9 cellular contexts compared by ENCODE assay signal in genomic region chr1:236502579-236502971, GRCh38. TPM values are rescaled to one million over a fixed set of nuclear protein-coding genes. Genes with fewer than 3 reads are reported as not detected.
DNase-seq lines count a peak whose midpoint lies in the region; ATAC-seq, FAIRE-seq and TF ChIP-seq lines count a peak whose summit lies in the region.
"Had no signal": no experiment of that assay in that cellular context is flagged by ENCODE, and none has a peak within 500 bp of the region (broad histone marks: within the 10 kb centered on the region; RNA-seq: fewer than 3 reads in every experiment).

No MANE protein-coding gene starts in this region.

- peak overlapping the region; percentile 36 for H3K4me2 ChIP-seq in endothelial cell of umbilical vein (ENCODE audit: insufficient read depth, low read length)
- H3K4me2 ChIP-seq in osteoblast (ENCODE audit: insufficient read depth, low read length): peak overlapping the region; percentile 75

- no peak overlapping the region for H2AFZ ChIP-seq in endothelial cell of umbilical vein (ENCODE audit: low read depth, low read length)
- peak overlapping the region; percentile 25 for H2AFZ ChIP-seq in osteoblast (ENCODE audit: low read length)

- POLR2A ChIA-PET in endothelial cell of umbilical vein (lab: Charles Lee): interaction anchor here (1.4 kb wide), 1 partner anchor 22 kb away, joined by 4 read pairs; no protein-coding TSS in a partner anchor

- H3K9me3 ChIP-seq in SJCRH30 (replicated peaks) (no peaks in the 10 kb centered on the region), endothelial cell of umbilical vein (replicated peaks; ENCODE audit: control insufficient read depth, insufficient read depth, low read length) (no peaks in the 10 kb centered on the region), osteoblast (ENCODE audit: low read depth, low read length) (no peaks in the 10 kb centered on the region)

- TF ChIP-seq POLR2A in endothelial cell of umbilical vein (IDR thresholded peaks at IDR 0.05; ENCODE audit: low read depth, low read length): no peak

- H3K4me3 ChIP-seq in SJCRH30 (peak overlapping the region; percentile 45), endothelial cell of umbilical vein (replicated peaks in 1 of 3; ENCODE audit: insufficient read depth in 1 of 3, low read depth in 1 of 3, low read length in 3 of 3) (no peak overlapping the region), osteoblast (ENCODE audit: insufficient read depth, low read length) (peak overlapping the region; percentile 59)

- H4K20me1 ChIP-seq in endothelial cell of umbilical vein (replicated peaks; ENCODE audit: control insufficient read depth, extremely low read depth, insufficient read depth, low read length): no peaks in the 10 kb centered on the region
- H4K20me1 ChIP-seq in osteoblast (ENCODE audit: insufficient read depth, low read length): no peaks in the 10 kb centered on the region

- FAIRE-seq in endothelial cell of umbilical vein (lab: Jason Lieb, UNC): peak; percentile 8

- TF ChIP-seq CTCF in endothelial cell of umbilical vein (IDR thresholded peaks at IDR 0.05; ENCODE audit: extremely low read depth in 1 of 2, insufficient read depth in 1 of 2, low read depth in 1 of 2, low read length in 2 of 2) (no peak), osteoblast (IDR thresholded peaks at IDR 0.05; ENCODE audit: extremely low read depth, low read depth, low read length) (no peak)

- dilution Hi-C loops in endothelial cell of umbilical vein (cut with MboI; ENCODE audit: extremely low pct_ligation_motif_present, low sequenced_read_pairs): no loop called here

- CTCF ChIA-PET in endothelial cell of umbilical vein (lab: Charles Lee): interaction anchor here (1.0 kb wide), 1 partner anchor 11 kb away, joined by 9 read pairs; no protein-coding TSS in a partner anchor

- DNase-seq in EH (ENCODE audit: low read depth) (peak; percentile 65), SJCRH30 (peak in 1 of 2 experiments; percentile 31), endothelial cell of umbilical vein (ENCODE audit: low read depth, low spot score) (peak; percentile 19), osteoblast (ENCODE audit: insufficient read length, low spot score, missing footprints) (no peak), SHP77 (lab: John Stamatoyannopoulos, UW) (no peak), SKM-1 treated with dmso at 0.1 percent for 144 hours (lab: John Stamatoyannopoulos, UW; ENCODE audit: unreplicated experiment) (no peak)
- no peak for DNase-seq in effector CD8-positive, alpha-beta T cell (lab: John Stamatoyannopoulos, UW)
- DNase-seq: activated gamma-delta T cell treated with Interleukin-2 at 50 U/mL for 16 hours had no signal

- no peaks in the 10 kb centered on the region for H3K27me3 ChIP-seq in SJCRH30
- no peaks in the 10 kb centered on the region for H3K27me3 ChIP-seq in endothelial cell of umbilical vein (ENCODE audit: control insufficient read depth in 2 of 2, insufficient read depth in 2 of 2, low read length in 2 of 2)
- H3K27me3 ChIP-seq in osteoblast (ENCODE audit: insufficient read depth, low read length): no peaks in the 10 kb centered on the region

- no peak for ATAC-seq in HG02884 (IDR thresholded peaks at IDR 0.05; ENCODE audit: unreplicated experiment)

- H3K79me2 ChIP-seq in endothelial cell of umbilical vein (ENCODE audit: control insufficient read depth, insufficient read depth, low read length) (no peaks in the 10 kb centered on the region), osteoblast (ENCODE audit: insufficient read depth, low read length) (no peaks in the 10 kb centered on the region)

- no peaks in the 10 kb centered on the region for H3K36me3 ChIP-seq in SJCRH30
- H3K36me3 ChIP-seq in endothelial cell of umbilical vein (ENCODE audit: control insufficient read depth in 2 of 2, extremely low read depth in 1 of 2, insufficient read depth in 2 of 2, low read length in 2 of 2): no peaks in the 10 kb centered on the region
- no peaks in the 10 kb centered on the region for H3K36me3 ChIP-seq in osteoblast (ENCODE audit: insufficient read depth, low read length)

- no peaks in the 10 kb centered on the region for H3K9me1 ChIP-seq in endothelial cell of umbilical vein (replicated peaks; ENCODE audit: control insufficient read depth, extremely low read depth, insufficient read depth, low read length)

- intact Hi-C loops in endothelial cell of umbilical vein (cut with micrococcal nuclease): loop anchor here (5.0 kb wide), 1 partner anchor 220 kb away; the partner anchor contains the start of gene ERO1B

- peak overlapping the region; percentile 79; the same call in 1 of the 2 replicates for H3K27ac ChIP-seq in SJCRH30
- H3K27ac ChIP-seq in endothelial cell of umbilical vein (ENCODE audit: insufficient read depth, low read depth, low read length): no peak overlapping the region
- no peak overlapping the region for H3K27ac ChIP-seq in osteoblast (ENCODE audit: low read depth, low read length)

- BruUV-seq in endothelial cell of umbilical vein (replicated peaks; lab: Mats Ljungman, UMichigan): no TSS peak

- no peak overlapping the region for H3K9ac ChIP-seq in endothelial cell of umbilical vein (replicated peaks; ENCODE audit: extremely low read depth, insufficient read depth, low read length)

- H3K4me1 ChIP-seq in SJCRH30: peaks cover 6% of the 10 kb centered on the region; the same call in 1 of the 2 replicates
- peaks cover 10% of the 10 kb centered on the region for H3K4me1 ChIP-seq in endothelial cell of umbilical vein (ENCODE audit: control insufficient read depth, extremely low read depth, insufficient read depth, low read length)
- peaks cover 16% of the 10 kb centered on the region for H3K4me1 ChIP-seq in osteoblast (ENCODE audit: insufficient read depth, low read length)

TF ChIP-seq in endothelial cell of umbilical vein, 7 proteins besides CTCF, POLR2A, EP300 and RAD21:
- TF ChIP-seq GATA2 (IDR thresholded peaks at IDR 0.05; ENCODE audit: insufficient read depth, insufficient read length, low read depth, low read length) (no peak), MAX (IDR thresholded peaks at IDR 0.05; ENCODE audit: insufficient read depth, insufficient read length) (no peak), MYC (IDR thresholded peaks at IDR 0.05; ENCODE audit: low read depth, low read length) (no peak), EZH2 (IDR thresholded peaks at IDR 0.05; ENCODE audit: borderline replicate concordance, low read depth, low read length, severe bottlenecking) (no peak), POLR2AphosphoS5 (IDR thresholded peaks at IDR 0.05; ENCODE audit: insufficient read depth, low read depth, low read length) (no peak), FOS (IDR thresholded peaks at IDR 0.05; ENCODE audit: borderline replicate concordance, insufficient read depth, low read length) (no peak), JUN (IDR thresholded peaks at IDR 0.05; ENCODE audit: borderline replicate concordance, insufficient read depth, insufficient read length, low read depth) (no peak)
TF ChIP-seq in endothelial cell of umbilical vein: peak in this region for 0.

RNA-seq across cellular contexts. Expression of gene LGALS8, which starts 21.2 kb away (rescaled TPM):
- 13.3 and 15.0 TPM in 2 replicates for total RNA-seq in SJCRH30 (2014; rRNA removed; shearing (Covaris generic))
- total RNA-seq in endothelial cell of umbilical vein (48.1 and 49.9 TPM in 2 replicates), osteoblast (79.6 and 86.9 TPM in 2 replicates)
- 36.7 and 45.6 TPM in 2 replicates for polyA plus RNA-seq in endothelial cell of umbilical vein
- polyA plus RNA-seq in endothelial cell of umbilical vein (2011; cell fraction: cytosol; rRNA removed): 29.1 and 32.0 TPM in 2 replicates
- polyA plus RNA-seq in endothelial cell of umbilical vein (2011; cell fraction: nucleus; rRNA removed): 231 and 232 TPM in 2 replicates
- 50.2 and 63.4 TPM in 2 replicates for polyA plus RNA-seq in endothelial cell of umbilical vein (2012)
- 76.5 and 88.2 TPM in 2 replicates for polyA minus RNA-seq in endothelial cell of umbilical vein
- not detected for polyA minus RNA-seq in endothelial cell of umbilical vein (2011; cell fraction: cytosol; rRNA and poly(A)+ RNA removed)
- polyA minus RNA-seq in endothelial cell of umbilical vein (2011; cell fraction: nucleus; rRNA and poly(A)+ RNA removed): 92.2 and 127 TPM in 2 replicates

Comparison
In these comparisons a context has a peak if more than half of its experiments do, and no peak if none do; other contexts are left out.
1. DNase-seq: peak in EH (single experiment) and endothelial cell of umbilical vein (single experiment); none in osteoblast (single experiment), effector CD8-positive, alpha-beta T cell (single experiment), SHP77 (0 of 2) and SKM-1 treated with dmso at 0.1 percent for 144 hours (single experiment).
2. H3K4me3 ChIP-seq: peak in SJCRH30 (single experiment) and osteoblast (single experiment); none in endothelial cell of umbilical vein (0 of 3).